In the genomic region with DNA sequence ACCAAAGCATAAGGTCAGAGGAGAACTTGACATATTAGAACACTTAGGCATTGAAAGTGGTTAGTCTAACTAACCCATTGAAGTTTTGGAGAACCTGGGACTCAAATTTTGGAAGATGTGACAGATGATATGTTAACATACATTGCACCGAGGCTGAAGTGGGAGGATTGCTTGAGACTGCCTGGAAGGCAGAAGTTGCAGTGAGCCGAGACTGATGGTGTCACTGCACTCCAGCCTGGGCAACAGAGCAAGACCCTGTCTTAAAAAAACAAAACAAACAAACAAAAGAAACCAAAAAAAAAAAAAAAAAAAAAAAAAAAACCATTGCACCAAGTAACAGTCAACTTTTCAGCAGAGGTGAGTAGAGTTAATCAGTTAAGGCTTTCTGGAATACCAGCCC, we compare ENCODE assay signal across 28 cellular contexts.
"Had no signal": no experiment of that assay in that cellular context is flagged by ENCODE, and none has a peak within 500 bp of the region (broad histone marks: within the 10 kb centered on the region; RNA-seq: fewer than 3 reads in every experiment).

No MANE protein-coding gene starts in this region.

- H3K27ac ChIP-seq: neural progenitor cell, ovary, parathyroid adenoma, psoas muscle, right lobe of liver, sigmoid colon, stomach, thoracic aorta, tibial artery, transverse colon, upper lobe of right lung, uterus had no signal

- H3K36me3 ChIP-seq: neural progenitor cell, ovary, right lobe of liver, sigmoid colon, stomach, thoracic aorta, tibial artery, transverse colon, upper lobe of right lung, uterus had no signal

- H3K4me3 Mint-ChIP-seq: natural killer cell; neural progenitor cell; stimulated activated effector memory CD8-positive, alpha-beta T cell treated with anti-CD3 and anti-CD28 coated beads, Interleukin-12 subunit alpha, Interleukin-12 subunit beta, amount 100 ng/mL, for 72 hours; stimulated activated naive B cell treated with anti-CD40 and anti-IgM and Interleukin-4, amounts not matched to agents 10 μg/mL and 1 μg/mL and 100 μg/mL, for 72 hours; stimulated activated naive CD8-positive, alpha-beta T cell treated with anti-CD3 and anti-CD28 coated beads, Interleukin-15, Interleukin-2, amounts not matched to agents 100 ng/mL and 50 ng/mL, for 24 hours; type B pancreatic cell had no signal

- H3K36me3 Mint-ChIP-seq: natural killer cell; neural progenitor cell; stimulated activated naive B cell treated with anti-CD40 and anti-IgM and Interleukin-4, amounts not matched to agents 10 μg/mL and 1 μg/mL and 100 μg/mL, for 72 hours; type B pancreatic cell had no signal

- FAIRE-seq: small intestine had no signal

- H3K27me3 ChIP-seq: neural progenitor cell, ovary, right lobe of liver, sigmoid colon, stomach, tibial artery, transverse colon, upper lobe of right lung, uterus had no signal

- H3K4me3 ChIP-seq: neural progenitor cell, ovary, psoas muscle, right lobe of liver, sigmoid colon, stomach, thoracic aorta, tibial artery, transverse colon, upper lobe of right lung, uterus had no signal

- H3K9me3 ChIP-seq: ovary, psoas muscle, right lobe of liver, sigmoid colon, stomach, thoracic aorta, tibial artery, transverse colon, upper lobe of right lung, uterus had no signal

- DNase-seq: natural killer cell; occipital lobe; ovary; posterior cingulate gyrus; psoas muscle; right cardiac atrium; right lobe of liver; sigmoid colon; small intestine; stimulated activated CD4-positive, alpha-beta T cell treated with anti-CD3 and anti-CD28 coated beads, Interleukin-15, amount 100 ng/mL, for 24 hours; stimulated activated CD4-positive, alpha-beta T cell treated with anti-CD3 and anti-CD28 coated beads, Interleukin-2, amount 100 ng/mL, for 24 hours; stimulated activated CD4-positive, alpha-beta T cell treated with anti-CD3 and anti-CD28 coated beads, Interleukin-2, amount 100 ng/mL, for 48 hours; stimulated activated CD4-positive, alpha-beta T cell treated with anti-CD3 and anti-CD28 coated beads, Interleukin-4, amount 100 ng/mL, for 24 hours; stimulated activated naive B cell treated with anti-CD40 and anti-IgM and Interleukin-4, amounts not matched to agents 10 μg/mL and 1 μg/mL and 100 μg/mL, for 72 hours; stimulated activated naive CD4-positive, alpha-beta T cell treated with Interleukin-2 at 50 U/mL for 16 hours; stomach; tibial artery; transverse colon; upper lobe of right lung; uterus had no signal

- H3K9me3 Mint-ChIP-seq: natural killer cell; stimulated activated effector memory CD8-positive, alpha-beta T cell treated with anti-CD3 and anti-CD28 coated beads, Interleukin-12 subunit alpha, Interleukin-12 subunit beta, amount 100 ng/mL, for 72 hours; stimulated activated naive B cell treated with anti-CD40 and anti-IgM and Interleukin-4, amounts not matched to agents 10 μg/mL and 1 μg/mL and 100 μg/mL, for 72 hours; stimulated activated naive CD8-positive, alpha-beta T cell treated with anti-CD3 and anti-CD28 coated beads, Interleukin-15, Interleukin-2, amounts not matched to agents 100 ng/mL and 50 ng/mL, for 24 hours; type B pancreatic cell had no signal

- H3K27me3 Mint-ChIP-seq: stimulated activated naive B cell treated with anti-CD40 and anti-IgM and Interleukin-4, amounts not matched to agents 10 μg/mL and 1 μg/mL and 100 μg/mL, for 72 hours; stimulated activated naive CD8-positive, alpha-beta T cell treated with anti-CD3 and anti-CD28 coated beads, Interleukin-15, Interleukin-2, amounts not matched to agents 100 ng/mL and 50 ng/mL, for 24 hours had no signal

- H3K27ac Mint-ChIP-seq: nephron; neural progenitor cell; progenitor cell of endocrine pancreas; stimulated activated effector memory CD8-positive, alpha-beta T cell treated with anti-CD3 and anti-CD28 coated beads, Interleukin-12 subunit alpha, Interleukin-12 subunit beta, amount 100 ng/mL, for 72 hours; stimulated activated naive B cell treated with anti-CD40 and anti-IgM and Interleukin-4, amounts not matched to agents 10 μg/mL and 1 μg/mL and 100 μg/mL, for 72 hours; stimulated activated naive CD8-positive, alpha-beta T cell treated with anti-CD3 and anti-CD28 coated beads, Interleukin-15, Interleukin-2, amounts not matched to agents 100 ng/mL and 50 ng/mL, for 24 hours; type B pancreatic cell had no signal

- ATAC-seq: natural killer cell; psoas muscle; right cardiac atrium; right lobe of liver; stimulated activated effector memory CD8-positive, alpha-beta T cell treated with anti-CD3 and anti-CD28 coated beads, Interleukin-12 subunit alpha, Interleukin-12 subunit beta, amount 100 ng/mL, for 72 hours; stimulated activated naive B cell treated with anti-CD40 and anti-IgM and Interleukin-4, amounts not matched to agents 10 μg/mL and 1 μg/mL and 100 μg/mL, for 72 hours; upper lobe of right lung had no signal
